9 cellular contexts compared by ENCODE assay signal in genomic region chr14:97408937-97409860, GRCh38.
DNase-seq lines count a peak whose midpoint lies in the region; ATAC-seq and TF ChIP-seq lines count a peak whose summit lies in the region.
"Had no signal": no experiment of that assay in that cellular context is flagged by ENCODE, and none has a peak within 500 bp of the region (broad histone marks: within the 10 kb centered on the region; RNA-seq: fewer than 3 reads in every experiment).

No MANE protein-coding gene starts in this region.

- peaks cover 5% of the 10 kb centered on the region for H3K27me3 Mint-ChIP-seq in T-helper 17 cell
- peaks cover 9% of the 10 kb centered on the region for H3K27me3 Mint-ChIP-seq in activated naive CD4-positive, alpha-beta T cell treated with anti-CD3 and anti-CD28 coated beads for 36 hours (ENCODE audit: low read depth)

- ATAC-seq in T-helper 17 cell (peak; percentile 45), HG02973 (IDR thresholded peaks at IDR 0.05; ENCODE audit: unreplicated experiment) (no peak)

- TF ChIP-seq CTCF in A673 (conservative IDR thresholded peaks at IDR 0.05; ENCODE audit: low read depth, low read length) = no peak

- H3K27ac Mint-ChIP-seq in T-helper 17 cell = no peak overlapping the region
- peak overlapping the region; percentile 90 for H3K27ac Mint-ChIP-seq in activated naive CD4-positive, alpha-beta T cell treated with anti-CD3 and anti-CD28 coated beads for 36 hours

- H3K9me3 Mint-ChIP-seq in activated naive CD4-positive, alpha-beta T cell treated with anti-CD3 and anti-CD28 coated beads for 36 hours = no peaks in the 10 kb centered on the region

- H3K4me3 ChIP-seq in A673 (ENCODE audit: low read depth, low read length, poor library complexity, severe bottlenecking) = no peak overlapping the region
- H3K4me3 ChIP-seq: vagina had no signal

- H3K27ac ChIP-seq in A673 (ENCODE audit: low read depth, low read length, poor library complexity, severe bottlenecking) = peak overlapping the region; percentile 85
- H3K27ac ChIP-seq: vagina had no signal

- no TSS peak for BruUV-seq in A673 (replicated peaks; lab: Mats Ljungman, UMichigan)

- CTCF ChIA-PET in A673 (lab: Charles Lee) = interaction anchor here (0.7 kb wide), 1 partner anchor 734 kb away, joined by 15 read pairs; no protein-coding TSS in a partner anchor
- CTCF ChIA-PET in activated naive CD4-positive, alpha-beta T cell treated with anti-CD3 and anti-CD28 coated beads for 36 hours (lab: Charles Lee) = no interaction called here

- DNase-seq in A673 (ENCODE audit: low spot score) (peak; percentile 66), T-helper 17 cell (no peak), RKO (ENCODE audit: low spot score) (no peak), ACHN (no peak), GM19238 (ENCODE audit: insufficient read length, low spot score) (no peak)
- DNase-seq in activated naive CD4-positive, alpha-beta T cell treated with anti-CD3 and anti-CD28 coated beads for 36 hours = peak; percentile 74
- DNase-seq in stimulated activated CD4-positive, alpha-beta T cell treated with anti-CD3 and anti-CD28 coated beads, Interleukin-15, amount 100 ng/mL, for 48 hours (ENCODE audit: low read depth in 2 of 2) = peak; percentile 25 to 49

- H3K9me3 ChIP-seq in A673 (ENCODE audit: low read depth, low read length, poor library complexity, severe bottlenecking) (no peaks in the 10 kb centered on the region), T-helper 17 cell (ENCODE audit: control insufficient read depth, low read length, poor library complexity, severe bottlenecking) (no peaks in the 10 kb centered on the region)
- H3K9me3 ChIP-seq: vagina had no signal

- peaks cover 4% of the 10 kb centered on the region for H3K36me3 Mint-ChIP-seq in T-helper 17 cell (ENCODE audit: low read depth)
- no peaks in the 10 kb centered on the region for H3K36me3 Mint-ChIP-seq in activated naive CD4-positive, alpha-beta T cell treated with anti-CD3 and anti-CD28 coated beads for 36 hours (ENCODE audit: low read depth)

- H3K4me3 Mint-ChIP-seq in T-helper 17 cell = peak overlapping the region; percentile 81
- peak overlapping the region; percentile 57 for H3K4me3 Mint-ChIP-seq in activated naive CD4-positive, alpha-beta T cell treated with anti-CD3 and anti-CD28 coated beads for 36 hours

- no peaks in the 10 kb centered on the region for H3K36me3 ChIP-seq in A673 (ENCODE audit: insufficient read depth, low read length, poor library complexity, severe bottlenecking)
- H3K36me3 ChIP-seq: vagina had no signal

- H3K4me1 Mint-ChIP-seq in T-helper 17 cell = peaks cover 25% of the 10 kb centered on the region
- H3K4me1 Mint-ChIP-seq in activated naive CD4-positive, alpha-beta T cell treated with anti-CD3 and anti-CD28 coated beads for 36 hours (ENCODE audit: low read depth) = peaks cover 29% of the 10 kb centered on the region

- peaks cover 61% of the 10 kb centered on the region for H3K4me1 ChIP-seq in A673 (ENCODE audit: insufficient read depth, low read length, poor library complexity, severe bottlenecking)
- H3K4me1 ChIP-seq: vagina had no signal

- in situ Hi-C loops in ACHN (cut with HindIII; ENCODE audit: low pct_ligation_motif_present, low pct_unique_long_range_greater_than_20kb, low sequenced_read_pairs) = no loop called here

- POLR2A ChIA-PET in A673 (lab: Charles Lee; ENCODE audit: low non-redundant PET) = no interaction called here

- intact Hi-C loops in A673 (cut with micrococcal nuclease; ENCODE audit: unreplicated experiment) = no loop called here
- intact Hi-C loops in activated naive CD4-positive, alpha-beta T cell treated with anti-CD3 and anti-CD28 coated beads for 36 hours (cut with micrococcal nuclease) = loop anchor here (1.0 to 5.0 kb wide), 5 partner anchors 29 to 568 kb away; no protein-coding TSS in a partner anchor

- no peaks in the 10 kb centered on the region for H3K27me3 ChIP-seq in A673 (replicated peaks; ENCODE audit: insufficient read depth, low read depth, low read length, poor library complexity)
- H3K27me3 ChIP-seq: vagina had no signal

Comparison
In these comparisons a context has a peak if more than half of its experiments do, and no peak if none do; other contexts are left out.
1. DNase-seq: peak in A673 (single experiment), activated naive CD4-positive, alpha-beta T cell treated with anti-CD3 and anti-CD28 coated beads for 36 hours (single experiment) and stimulated activated CD4-positive, alpha-beta T cell treated with anti-CD3 and anti-CD28 coated beads, Interleukin-15, amount 100 ng/mL, for 48 hours (2 of 2); none in T-helper 17 cell (0 of 3), RKO (single experiment), ACHN (single experiment) and GM19238 (single experiment).